ENCODE assay signal across 15 cellular contexts in the genomic region with DNA sequence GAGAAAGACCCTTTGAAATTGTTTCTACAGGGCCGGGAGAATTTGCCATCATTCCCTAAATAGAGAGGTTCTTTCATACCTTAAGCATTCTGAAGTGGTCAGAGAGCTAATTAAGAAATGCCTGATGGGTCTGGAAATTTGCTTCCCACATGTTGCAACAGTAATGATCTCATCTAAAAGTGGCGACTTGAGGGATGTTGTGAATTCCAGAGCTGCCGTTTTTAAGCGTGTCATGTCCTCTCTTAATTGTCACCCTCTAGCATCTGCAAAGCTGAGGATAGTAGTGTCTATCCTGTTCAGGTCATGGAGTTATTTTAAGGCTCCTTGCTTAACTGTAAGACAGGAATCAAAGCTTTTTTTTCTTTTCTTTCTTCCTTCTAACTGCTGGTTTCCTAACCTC.
A peak's percentile ranks its signal among the peaks of the same experiment; 100 is the strongest.
DNase-seq lines count a peak whose midpoint lies in the region; ATAC-seq and TF ChIP-seq lines count a peak whose summit lies in the region.
"Had no signal": no experiment of that assay in that cellular context is flagged by ENCODE, and none has a peak within 500 bp of the region (broad histone marks: within the 10 kb centered on the region; RNA-seq: fewer than 3 reads in every experiment).

No MANE protein-coding gene starts in this region.

- intact Hi-C loops in psoas muscle (cut with DNase I) = loop anchor here in 1 of 2 donors (5.0 kb wide), 1 partner anchor 88 kb away; a partner anchor contains a TSS
- intact Hi-C loops in tibial artery (cut with DNase I; ENCODE audit: low total_unique reads) = no loop called here

- no peak for TF ChIP-seq CTCF in psoas muscle (IDR thresholded peaks at IDR 0.05)
- no peak for TF ChIP-seq CTCF in tibial artery (IDR thresholded peaks at IDR 0.05)

- DNase-seq in MV-4-11 (lab: John Stamatoyannopoulos, UW) = peak; percentile 41
- peak; percentile 66 for DNase-seq in fibroblast of gingiva (ENCODE audit: low read depth)
- no peak for DNase-seq in psoas muscle
- DNase-seq in tibial artery = no peak
- no peak for DNase-seq in NCI-H510A treated with DMSO at 0.1 percent for 48 hours (lab: John Stamatoyannopoulos, UW)
- DNase-seq: activated naive CD4-positive, alpha-beta T cell treated with anti-CD3 and anti-CD28 coated beads, Interleukin-2, amount 50 U/mL, for 16 hours; CD4-positive, alpha-beta memory T cell; NCI-H146; NCI-H524; nucleus accumbens; T-helper 17 cell had no signal

- H3K9ac ChIP-seq in BLaER1 treated with 17β-estradiol and CSF1 and Interleukin-3, amounts not matched to agents 10 nM and 100 nM = no peak overlapping the region

- no peaks in the 10 kb centered on the region for H3K36me3 ChIP-seq in BLaER1 treated with 17β-estradiol and CSF1 and Interleukin-3, amounts not matched to agents 10 nM and 100 nM
- no peaks in the 10 kb centered on the region for H3K36me3 ChIP-seq in psoas muscle (ENCODE audit: insufficient read depth in 1 of 2, low read depth in 1 of 2)
- H3K36me3 ChIP-seq in tibial artery = no peaks in the 10 kb centered on the region

- H3K4me2 ChIP-seq in BLaER1 treated with 17β-estradiol and CSF1 and Interleukin-3, amounts not matched to agents 10 nM and 100 nM = peak overlapping the region; percentile 14 to 96 (median 89); a peak in 21 of 22 replicates

- peaks cover 48 to 98% (median 86%) of the 10 kb centered on the region in 10 experiments for H3K4me1 ChIP-seq in BLaER1 treated with 17β-estradiol and CSF1 and Interleukin-3, amounts not matched to agents 10 nM and 100 nM
- H3K4me1 ChIP-seq in psoas muscle (peaks cover 48% of the 10 kb centered on the region), tibial artery (peaks cover 0 to 37% (median 15%) of the 10 kb centered on the region in 4 donors)

- peak overlapping the region in 8 of 11 experiments; percentile 3 to 92 (median 84); a peak in 8 of 22 replicates for H3K27ac ChIP-seq in BLaER1 treated with 17β-estradiol and CSF1 and Interleukin-3, amounts not matched to agents 10 nM and 100 nM
- H3K27ac ChIP-seq in psoas muscle (peak overlapping the region; percentile 92), tibial artery (no peak overlapping the region)

- no peak overlapping the region for H3K4me3 ChIP-seq in BLaER1 treated with 17β-estradiol and CSF1 and Interleukin-3, amounts not matched to agents 10 nM and 100 nM
- H3K4me3 ChIP-seq in psoas muscle (peak overlapping the region; percentile 51), tibial artery (no peak overlapping the region)

- 9 to 17% (median 11%) methylated on average over 4 of the region's 4 CpGs for WGBS in psoas muscle, 3 donors

- no peaks in the 10 kb centered on the region for H4K20me1 ChIP-seq in BLaER1 treated with 17β-estradiol and CSF1 and Interleukin-3, amounts not matched to agents 10 nM and 100 nM

- no peaks in the 10 kb centered on the region for H3K27me3 ChIP-seq in BLaER1 treated with 17β-estradiol and CSF1 and Interleukin-3, amounts not matched to agents 10 nM and 100 nM
- H3K27me3 ChIP-seq in psoas muscle (ENCODE audit: insufficient read depth in 3 of 3, low read length in 2 of 3) = no peaks in the 10 kb centered on the region
- no peaks in the 10 kb centered on the region for H3K27me3 ChIP-seq in tibial artery

- H3K9me3 ChIP-seq in BLaER1 treated with 17β-estradiol and CSF1 and Interleukin-3, amounts not matched to agents 10 nM and 100 nM (replicated peaks in 1 of 11) = peaks cover 0 to 19% (median 15%) of the 10 kb centered on the region in 11 experiments; a peak in 19 of 22 replicates
- H3K9me3 ChIP-seq in psoas muscle (no peaks in the 10 kb centered on the region), tibial artery (no peaks in the 10 kb centered on the region)

- peak; percentile 69 to 77 (median 74) for ATAC-seq in psoas muscle
- ATAC-seq in HG02798 (IDR thresholded peaks at IDR 0.05; ENCODE audit: poor library complexity, unreplicated experiment) = no peak
- ATAC-seq in GM21390 (IDR thresholded peaks at IDR 0.05; ENCODE audit: unreplicated experiment) = no peak
- ATAC-seq: esophagus mucosa, T-helper 17 cell had no signal

Comparison
In these comparisons a context has a peak if more than half of its experiments do, and no peak if none do; other contexts are left out.
1. H3K27ac ChIP-seq: peak in BLaER1 treated with 17β-estradiol and CSF1 and Interleukin-3, amounts not matched to agents 10 nM and 100 nM (8 of 11) and psoas muscle (single experiment); none in tibial artery (0 of 2).
2. DNase-seq: peak in MV-4-11 (single experiment) and fibroblast of gingiva (single experiment); none in psoas muscle (0 of 2), tibial artery (0 of 2) and NCI-H510A treated with DMSO at 0.1 percent for 48 hours (single experiment).
3. ATAC-seq: peak in psoas muscle (4 of 4); none in HG02798 (single experiment) and GM21390 (single experiment).